In the genomic region with DNA sequence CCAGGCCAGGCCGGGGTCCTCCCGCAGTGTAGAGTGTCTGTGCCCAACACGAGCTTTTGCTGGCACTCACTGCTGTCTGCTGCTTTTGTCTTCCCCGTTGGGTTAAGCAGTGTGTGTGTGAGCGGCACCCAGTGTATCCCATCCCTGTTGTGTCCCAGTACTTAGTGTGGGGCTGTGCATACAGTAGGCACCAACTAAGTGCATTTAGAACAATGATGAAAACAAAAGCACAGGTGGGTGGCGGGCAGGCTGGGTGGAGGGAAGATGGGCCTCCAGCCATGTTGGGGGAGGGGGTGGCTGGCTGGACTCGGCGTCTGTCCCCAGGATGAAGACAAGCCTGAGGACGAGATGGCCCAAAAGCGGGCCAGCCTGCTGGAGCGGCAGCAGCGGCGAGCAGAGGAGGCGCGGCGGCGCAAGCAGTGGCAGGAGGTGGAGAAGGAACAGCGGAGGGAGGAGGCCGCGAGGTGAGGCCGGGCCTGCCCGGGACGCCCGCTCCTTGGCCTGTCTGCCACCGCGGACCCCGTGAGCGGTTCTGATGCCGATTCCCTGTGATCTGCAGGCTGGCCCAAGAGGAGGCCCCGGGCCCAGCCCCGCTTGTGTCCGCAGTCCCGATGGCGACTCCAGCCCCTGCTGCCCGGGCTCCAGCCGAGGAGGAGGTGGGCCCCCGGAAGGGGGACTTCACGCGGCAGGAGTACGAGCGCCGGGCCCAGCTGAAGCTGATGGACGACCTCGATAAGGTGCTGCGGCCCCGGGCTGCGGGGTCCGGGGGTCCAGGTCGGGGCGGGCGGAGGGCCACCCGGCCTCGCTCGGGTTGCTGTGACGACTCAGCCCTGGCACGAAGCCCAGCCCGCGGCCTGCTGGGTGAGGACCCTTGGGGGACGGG, we compare ENCODE assay signal across 1 cellular context.
TF ChIP-seq lines count a peak whose summit lies in the region.

No MANE protein-coding gene starts in this region.

TF ChIP-seq in HEK293, 187 proteins besides CTCF, POLR2A, EP300 and RAD21 (continued from another document):
- TF ChIP-seq, protein P1, sequence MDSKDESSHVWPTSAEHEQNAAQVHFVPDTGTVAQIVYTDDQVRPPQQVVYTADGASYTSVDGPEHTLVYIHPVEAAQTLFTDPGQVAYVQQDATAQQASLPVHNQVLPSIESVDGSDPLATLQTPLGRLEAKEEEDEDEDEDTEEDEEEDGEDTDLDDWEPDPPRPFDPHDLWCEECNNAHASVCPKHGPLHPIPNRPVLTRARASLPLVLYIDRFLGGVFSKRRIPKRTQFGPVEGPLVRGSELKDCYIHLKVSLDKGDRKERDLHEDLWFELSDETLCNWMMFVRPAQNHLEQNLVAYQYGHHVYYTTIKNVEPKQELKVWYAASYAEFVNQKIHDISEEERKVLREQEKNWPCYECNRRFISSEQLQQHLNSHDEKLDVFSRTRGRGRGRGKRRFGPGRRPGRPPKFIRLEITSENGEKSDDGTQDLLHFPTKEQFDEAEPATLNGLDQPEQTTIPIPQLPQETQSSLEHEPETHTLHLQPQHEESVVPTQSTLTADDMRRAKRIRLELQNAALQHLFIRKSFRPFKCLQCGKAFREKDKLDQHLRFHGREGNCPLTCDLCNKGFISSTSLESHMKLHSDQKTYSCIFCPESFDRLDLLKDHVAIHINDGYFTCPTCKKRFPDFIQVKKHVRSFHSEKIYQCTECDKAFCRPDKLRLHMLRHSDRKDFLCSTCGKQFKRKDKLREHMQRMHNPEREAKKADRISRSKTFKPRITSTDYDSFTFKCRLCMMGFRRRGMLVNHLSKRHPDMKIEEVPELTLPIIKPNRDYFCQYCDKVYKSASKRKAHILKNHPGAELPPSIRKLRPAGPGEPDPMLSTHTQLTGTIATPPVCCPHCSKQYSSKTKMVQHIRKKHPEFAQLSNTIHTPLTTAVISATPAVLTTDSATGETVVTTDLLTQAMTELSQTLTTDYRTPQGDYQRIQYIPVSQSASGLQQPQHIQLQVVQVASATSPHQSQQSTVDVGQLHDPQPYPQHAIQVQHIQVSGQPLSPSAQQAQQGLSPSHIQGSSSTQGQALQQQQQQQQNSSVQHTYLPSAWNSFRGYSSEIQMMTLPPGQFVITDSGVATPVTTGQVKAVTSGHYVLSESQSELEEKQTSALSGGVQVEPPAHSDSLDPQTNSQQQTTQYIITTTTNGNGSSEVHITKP (tag by site-specific recombination; IDR thresholded peaks at IDR 0.05) = no peak
- TF ChIP-seq ZNF792 (tag by site-specific recombination; IDR thresholded peaks at IDR 0.05) = 0 out of 2 replicates have a peak, but pooled peaks have one; percentile 46
